Comparison of ENCODE assay signal across 17 cellular contexts in the genomic region with DNA sequence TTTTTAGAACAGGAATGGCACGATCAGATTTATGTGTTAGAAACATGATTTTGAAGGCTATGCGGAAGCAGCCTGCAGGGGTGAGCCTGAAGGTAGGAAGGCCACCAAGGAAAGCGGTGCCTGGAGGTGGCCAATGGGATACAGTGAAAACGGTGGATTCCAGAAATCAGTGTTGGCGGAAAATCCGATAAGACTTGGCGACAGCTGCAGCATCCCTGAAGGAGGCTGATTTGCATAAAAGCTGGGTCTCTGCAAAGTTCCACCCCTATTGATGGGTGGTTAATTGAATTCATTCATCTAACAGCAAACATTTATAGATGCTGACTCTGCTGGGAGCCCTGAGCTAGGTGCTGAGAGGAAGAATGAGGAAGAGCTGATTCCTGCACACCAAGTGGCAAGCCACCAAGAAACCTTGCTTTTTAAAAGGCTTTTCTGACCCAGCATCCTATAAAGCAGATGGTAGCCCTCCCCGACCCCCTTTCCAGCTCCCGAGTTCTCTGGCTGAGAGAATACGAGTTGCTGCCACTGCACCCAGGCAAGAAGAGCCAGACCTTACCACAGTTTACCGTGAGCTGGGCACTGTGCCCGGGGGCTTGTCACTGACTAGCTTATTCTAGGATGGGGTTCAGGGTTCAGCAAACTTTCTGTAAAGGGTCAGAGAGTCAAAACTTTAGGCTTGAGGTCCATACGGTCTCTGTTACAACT.
"Had no signal": no experiment of that assay in that cellular context is flagged by ENCODE, and none has a peak within 500 bp of the region (broad histone marks: within the 10 kb centered on the region; RNA-seq: fewer than 3 reads in every experiment).

No MANE protein-coding gene starts in this region.

- H3K4me2 ChIP-seq: smooth muscle cell had no signal

- H3K9me3 ChIP-seq: body of pancreas, left lung, sigmoid colon, testis, upper lobe of right lung had no signal

- H3K27ac ChIP-seq: body of pancreas, left lung, sigmoid colon, testis, upper lobe of right lung, VCaP had no signal

- H3K4me1 ChIP-seq: body of pancreas, left lung, testis, upper lobe of right lung had no signal

- H3K36me3 ChIP-seq: left lung, sigmoid colon, upper lobe of right lung had no signal

- H3K4me3 ChIP-seq: body of pancreas, left lung, lung, sigmoid colon, smooth muscle cell, testis, upper lobe of right lung had no signal

- DNase-seq: activated CD4-positive, alpha-beta T cell treated with anti-CD3 and anti-CD28 coated beads, Interleukin-2, amount 10 ng/mL, durations not matched to agents 24 days and 14 days; activated effector memory CD4-positive, alpha-beta T cell treated with Interleukin-2 at 50 U/mL for 16 hours; activated naive CD4-positive, alpha-beta T cell treated with anti-CD3 and anti-CD28 coated beads, Interleukin-2, amount 10 ng/mL, durations not matched to agents 7 days and 5 days; amygdala; body of pancreas; effector CD8-positive, alpha-beta T cell; erythroblast; hippocampal formation; left lung; naive B cell; sigmoid colon; stimulated activated naive B cell treated with anti-CD40 and anti-IgM and Interleukin-4, amounts not matched to agents 10 μg/mL and 1 μg/mL and 100 μg/mL, for 72 hours; testis; upper lobe of right lung had no signal

- H3K27me3 ChIP-seq: body of pancreas, sigmoid colon, testis, upper lobe of right lung had no signal
